In the genomic region with DNA sequence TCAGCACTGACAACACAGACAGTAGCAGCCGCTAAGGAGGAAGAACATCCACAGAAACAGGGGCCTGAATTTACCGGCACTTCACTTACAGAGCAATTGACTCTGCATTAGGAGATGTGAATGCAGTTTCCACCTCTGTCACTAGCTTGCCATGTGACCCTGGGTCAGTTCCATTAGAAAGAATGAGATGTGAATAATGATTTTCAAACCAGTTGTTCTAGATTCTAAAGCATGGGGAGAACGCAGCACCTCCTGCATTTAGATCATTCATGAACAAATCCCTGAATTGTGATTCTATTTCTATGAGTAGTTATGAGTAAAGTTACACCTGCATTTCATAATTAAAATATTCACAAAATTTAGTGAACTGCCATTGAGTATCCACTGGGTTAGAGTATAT, we compare ENCODE assay signal across 25 cellular contexts.
"Had no signal": no experiment of that assay in that cellular context is flagged by ENCODE, and none has a peak within 500 bp of the region (broad histone marks: within the 10 kb centered on the region; RNA-seq: fewer than 3 reads in every experiment).

No MANE protein-coding gene starts in this region.

- H3K27ac Mint-ChIP-seq: naive thymus-derived CD4-positive, alpha-beta T cell; natural killer cell treated with Interleukin-12 subunit alpha and Interleukin-12 subunit beta and Interleukin-15 and Interleukin-18, amount 100 ng/mL, for 72 hours; stimulated activated memory B cell treated with anti-CD40 and anti-IgM and Interleukin-4, amounts not matched to agents 10 μg/mL and 1 μg/mL and 100 μg/mL, for 72 hours had no signal

- H3K4me3 Mint-ChIP-seq: naive thymus-derived CD4-positive, alpha-beta T cell; natural killer cell treated with Interleukin-12 subunit alpha and Interleukin-12 subunit beta and Interleukin-15 and Interleukin-18, amount 100 ng/mL, for 72 hours; stimulated activated memory B cell treated with anti-CD40 and anti-IgM and Interleukin-4, amounts not matched to agents 10 μg/mL and 1 μg/mL and 100 μg/mL, for 72 hours had no signal

- H3K9me3 ChIP-seq: heart right ventricle, left ventricle myocardium inferior, mucosa of descending colon, neutrophil, right atrium auricular region, right lobe of liver, stomach, thoracic aorta, tibial artery, uterus had no signal

- H3K4me1 Mint-ChIP-seq: stimulated activated memory B cell treated with anti-CD40 and anti-IgM and Interleukin-4, amounts not matched to agents 10 μg/mL and 1 μg/mL and 100 μg/mL, for 72 hours had no signal

- H3K4me2 ChIP-seq: hepatocyte, smooth muscle cell had no signal

- H3K36me3 Mint-ChIP-seq: naive thymus-derived CD4-positive, alpha-beta T cell; natural killer cell treated with Interleukin-12 subunit alpha and Interleukin-12 subunit beta and Interleukin-15 and Interleukin-18, amount 100 ng/mL, for 72 hours; stimulated activated memory B cell treated with anti-CD40 and anti-IgM and Interleukin-4, amounts not matched to agents 10 μg/mL and 1 μg/mL and 100 μg/mL, for 72 hours had no signal

- H3K27me3 ChIP-seq: hepatocyte, right atrium auricular region, right lobe of liver, stomach, uterus had no signal

- H3K9ac ChIP-seq: parathyroid adenoma had no signal

- H2AFZ ChIP-seq: hepatocyte, parathyroid adenoma had no signal

- DNase-seq: heart right ventricle; islet precursor cell; left ventricle myocardium inferior; midbrain; mucosa of descending colon; naive thymus-derived CD4-positive, alpha-beta T cell; occipital lobe; right lobe of liver; stimulated activated CD4-positive, alpha-beta T cell treated with anti-CD3 and anti-CD28 coated beads, Interleukin-1b, Interleukin-23, amount 100 ng/mL, for 48 hours; stimulated activated CD4-positive, alpha-beta T cell treated with anti-CD3 and anti-CD28 coated beads, Interleukin-2, amount 100 ng/mL, for 48 hours; stimulated activated CD4-positive, alpha-beta T cell treated with anti-CD3 and anti-CD28 coated beads, Interleukin-4, amount 100 ng/mL, for 4 hours; stimulated activated CD8-positive, alpha-beta memory T cell treated with anti-CD3 and anti-CD28 coated beads, Interleukin-4, amount 100 ng/mL, for 48 hours; stimulated activated naive CD8-positive, alpha-beta T cell treated with anti-CD3 and anti-CD28 coated beads, Interleukin-15, Interleukin-2, amounts not matched to agents 100 U/mL and 50 U/mL, for 24 hours; stomach; tibial artery; uterus had no signal

- ATAC-seq: heart right ventricle; mucosa of descending colon; naive thymus-derived CD4-positive, alpha-beta T cell; natural killer cell treated with Interleukin-12 subunit alpha and Interleukin-12 subunit beta and Interleukin-15 and Interleukin-18, amount 100 ng/mL, for 72 hours; right lobe of liver; stimulated activated memory B cell treated with anti-CD40 and anti-IgM and Interleukin-4, amounts not matched to agents 10 μg/mL and 1 μg/mL and 100 μg/mL, for 72 hours; stimulated activated naive CD8-positive, alpha-beta T cell treated with anti-CD3 and anti-CD28 coated beads, Interleukin-15, Interleukin-2, amounts not matched to agents 100 U/mL and 50 U/mL, for 24 hours had no signal

- H3K4me3 ChIP-seq: heart right ventricle, hepatocyte, left ventricle myocardium inferior, lung, mucosa of descending colon, right atrium auricular region, right lobe of liver, smooth muscle cell, stomach, thoracic aorta, tibial artery, uterus had no signal

- H3K4me1 ChIP-seq: heart right ventricle, left ventricle myocardium inferior, parathyroid adenoma, right atrium auricular region, right lobe of liver, stomach, tibial artery, uterus had no signal

- H3K27ac ChIP-seq: heart right ventricle, hepatocyte, left ventricle myocardium inferior, neutrophil, parathyroid adenoma, right atrium auricular region, right lobe of liver, stomach, thoracic aorta, tibial artery, uterus had no signal

- H3K36me3 ChIP-seq: heart right ventricle, left ventricle myocardium inferior, neutrophil, right atrium auricular region, right lobe of liver, stomach, thoracic aorta, tibial artery, uterus had no signal

- H3K9me3 Mint-ChIP-seq: natural killer cell treated with Interleukin-12 subunit alpha and Interleukin-12 subunit beta and Interleukin-15 and Interleukin-18, amount 100 ng/mL, for 72 hours; stimulated activated memory B cell treated with anti-CD40 and anti-IgM and Interleukin-4, amounts not matched to agents 10 μg/mL and 1 μg/mL and 100 μg/mL, for 72 hours had no signal
